30 cellular contexts compared by ENCODE assay signal in the genomic region with DNA sequence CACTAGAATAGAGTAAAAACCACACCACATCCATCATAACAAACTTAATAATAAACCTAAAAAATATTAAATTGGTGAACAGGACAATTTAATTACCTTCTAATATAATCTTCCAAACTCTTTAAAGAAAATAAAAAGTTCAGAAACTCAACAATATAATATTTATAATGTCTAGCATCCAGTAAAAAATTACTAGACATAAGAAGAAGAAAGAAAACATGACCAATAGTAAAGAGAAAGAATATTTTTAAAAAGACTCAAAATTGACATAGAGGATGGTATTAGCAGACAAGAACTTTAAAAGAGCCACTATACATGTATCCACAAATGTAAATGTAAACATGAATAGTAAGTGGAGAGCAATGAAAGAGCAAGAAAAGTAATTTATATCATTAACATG.
"Had no signal": no experiment of that assay in that cellular context is flagged by ENCODE, and none has a peak within 500 bp of the region (broad histone marks: within the 10 kb centered on the region; RNA-seq: fewer than 3 reads in every experiment).

No MANE protein-coding gene starts in this region.

- H3K9ac ChIP-seq: parathyroid adenoma had no signal

- H3K4me1 ChIP-seq: parathyroid adenoma, psoas muscle, right lobe of liver, sigmoid colon, spleen, suprapubic skin, testis, tibial artery, upper lobe of left lung, vagina had no signal

- ATAC-seq: naive thymus-derived CD8-positive, alpha-beta T cell; natural killer cell treated with Interleukin-12 subunit alpha and Interleukin-12 subunit beta and Interleukin-15 and Interleukin-18, amount 100 ng/mL, for 72 hours; psoas muscle; right cardiac atrium; right lobe of liver; stimulated activated memory B cell treated with anti-CD40 and anti-IgM and Interleukin-4, amounts not matched to agents 10 μg/mL and 1 μg/mL and 100 μg/mL, for 72 hours; stimulated activated naive CD8-positive, alpha-beta T cell treated with anti-CD3 and anti-CD28 coated beads, Interleukin-15, amount 100 ng/mL, for 72 hours; stimulated activated naive CD8-positive, alpha-beta T cell treated with anti-CD3 and anti-CD28 coated beads, Interleukin-15, Interleukin-2, amounts not matched to agents 100 U/mL and 50 U/mL, for 24 hours had no signal

- H3K4me3 ChIP-seq: psoas muscle, right lobe of liver, sigmoid colon, smooth muscle cell, spleen, suprapubic skin, testis, tibial artery, upper lobe of left lung, vagina had no signal

- H3K27ac ChIP-seq: neutrophil, parathyroid adenoma, psoas muscle, right lobe of liver, sigmoid colon, spleen, suprapubic skin, testis, tibial artery, upper lobe of left lung, vagina had no signal

- H3K27me3 ChIP-seq: neutrophil, right lobe of liver, sigmoid colon, spleen, suprapubic skin, testis, tibial artery, upper lobe of left lung, vagina had no signal

- H3K9me3 ChIP-seq: neutrophil, right lobe of liver, suprapubic skin, testis, vagina had no signal

- DNase-seq: naive thymus-derived CD8-positive, alpha-beta T cell; nephron progenitor cell; nucleus accumbens; posterior cingulate gyrus; psoas muscle; right cardiac atrium; right lobe of liver; sigmoid colon; spleen; stimulated activated CD4-positive, alpha-beta T cell treated with anti-CD3 and anti-CD28 coated beads, Interleukin-12 subunit alpha, Interleukin-12 subunit beta, amount 100 ng/mL, for 4 hours; stimulated activated CD4-positive, alpha-beta T cell treated with anti-CD3 and anti-CD28 coated beads, Interleukin-1b, Interleukin-23, amount 100 ng/mL, for 48 hours; stimulated activated CD4-positive, alpha-beta T cell treated with anti-CD3 and anti-CD28 coated beads, Interleukin-4, amount 100 ng/mL, for 1 hour; stimulated activated CD4-positive, alpha-beta T cell treated with anti-CD3 and anti-CD28 coated beads, Interleukin-4, amount 100 ng/mL, for 4 hours; stimulated activated CD8-positive, alpha-beta memory T cell treated with anti-CD3 and anti-CD28 coated beads, Interleukin-4, amount 100 ng/mL, for 48 hours; stimulated activated naive CD4-positive, alpha-beta T cell; stimulated activated naive CD8-positive, alpha-beta T cell treated with anti-CD3 and anti-CD28 coated beads, Interleukin-15, amount 100 ng/mL, for 72 hours; stimulated activated naive CD8-positive, alpha-beta T cell treated with anti-CD3 and anti-CD28 coated beads, Interleukin-15, Interleukin-2, amounts not matched to agents 100 U/mL and 50 U/mL, for 24 hours; substantia nigra; testis; tibial artery; trophoblast cell; upper lobe of left lung had no signal

- H3K79me2 ChIP-seq: parathyroid adenoma had no signal

- H2AFZ ChIP-seq: parathyroid adenoma had no signal

- H3K4me2 ChIP-seq: smooth muscle cell had no signal

- H3K36me3 ChIP-seq: neutrophil, right lobe of liver, sigmoid colon, spleen, suprapubic skin, tibial artery, upper lobe of left lung, vagina had no signal

- FAIRE-seq: urothelium cell line had no signal
